ENCODE assay signal across 1 cellular context in the genomic region with DNA sequence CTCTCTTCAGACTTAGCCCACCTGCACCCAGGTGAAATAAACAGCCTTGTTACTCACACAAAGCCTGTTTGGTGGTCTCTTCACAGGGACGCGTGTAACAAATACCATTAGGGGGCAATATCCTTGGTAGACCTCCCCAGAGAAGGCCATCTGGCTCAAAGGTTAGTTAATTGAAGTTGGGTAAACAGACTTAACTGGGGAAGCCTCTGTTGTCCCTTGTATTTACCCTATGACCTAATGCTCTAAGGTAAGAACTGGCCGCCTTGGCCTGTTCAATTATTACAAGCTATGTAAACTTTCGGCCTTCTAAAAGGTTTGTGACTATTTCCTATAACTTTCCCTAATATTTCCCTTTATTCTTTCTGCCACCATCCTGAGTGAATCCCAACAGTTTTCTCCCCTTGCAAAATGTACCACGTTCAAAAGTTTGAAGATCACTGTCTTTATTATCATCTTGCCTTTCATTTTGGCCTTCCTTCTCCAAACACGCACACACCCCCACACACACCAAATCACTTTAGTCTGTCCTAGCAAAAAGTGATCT.
TF ChIP-seq lines count a peak whose summit lies in the region.

No MANE protein-coding gene starts in this region.

TF ChIP-seq in HepG2, 621 proteins besides CTCF, POLR2A, EP300 and RAD21 (continued from another document and continues in another):
- no peak for TF ChIP-seq ZNF619 (CRISPR knock-in tag; IDR thresholded peaks at IDR 0.05)
- TF ChIP-seq HIVEP1 (CRISPR knock-in tag; IDR thresholded peaks at IDR 0.05): no peak
- peak; percentile 38 for TF ChIP-seq CEBPG (CRISPR knock-in tag; IDR thresholded peaks at IDR 0.05)
- TF ChIP-seq, protein P1, sequence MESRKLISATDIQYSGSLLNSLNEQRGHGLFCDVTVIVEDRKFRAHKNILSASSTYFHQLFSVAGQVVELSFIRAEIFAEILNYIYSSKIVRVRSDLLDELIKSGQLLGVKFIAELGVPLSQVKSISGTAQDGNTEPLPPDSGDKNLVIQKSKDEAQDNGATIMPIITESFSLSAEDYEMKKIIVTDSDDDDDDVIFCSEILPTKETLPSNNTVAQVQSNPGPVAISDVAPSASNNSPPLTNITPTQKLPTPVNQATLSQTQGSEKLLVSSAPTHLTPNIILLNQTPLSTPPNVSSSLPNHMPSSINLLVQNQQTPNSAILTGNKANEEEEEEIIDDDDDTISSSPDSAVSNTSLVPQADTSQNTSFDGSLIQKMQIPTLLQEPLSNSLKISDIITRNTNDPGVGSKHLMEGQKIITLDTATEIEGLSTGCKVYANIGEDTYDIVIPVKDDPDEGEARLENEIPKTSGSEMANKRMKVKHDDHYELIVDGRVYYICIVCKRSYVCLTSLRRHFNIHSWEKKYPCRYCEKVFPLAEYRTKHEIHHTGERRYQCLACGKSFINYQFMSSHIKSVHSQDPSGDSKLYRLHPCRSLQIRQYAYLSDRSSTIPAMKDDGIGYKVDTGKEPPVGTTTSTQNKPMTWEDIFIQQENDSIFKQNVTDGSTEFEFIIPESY (CRISPR knock-in tag; IDR thresholded peaks at IDR 0.05): no peak
- no peak for TF ChIP-seq ZNF207 (IDR thresholded peaks at IDR 0.05; ENCODE audit: borderline replicate concordance)
- TF ChIP-seq, protein P2, sequence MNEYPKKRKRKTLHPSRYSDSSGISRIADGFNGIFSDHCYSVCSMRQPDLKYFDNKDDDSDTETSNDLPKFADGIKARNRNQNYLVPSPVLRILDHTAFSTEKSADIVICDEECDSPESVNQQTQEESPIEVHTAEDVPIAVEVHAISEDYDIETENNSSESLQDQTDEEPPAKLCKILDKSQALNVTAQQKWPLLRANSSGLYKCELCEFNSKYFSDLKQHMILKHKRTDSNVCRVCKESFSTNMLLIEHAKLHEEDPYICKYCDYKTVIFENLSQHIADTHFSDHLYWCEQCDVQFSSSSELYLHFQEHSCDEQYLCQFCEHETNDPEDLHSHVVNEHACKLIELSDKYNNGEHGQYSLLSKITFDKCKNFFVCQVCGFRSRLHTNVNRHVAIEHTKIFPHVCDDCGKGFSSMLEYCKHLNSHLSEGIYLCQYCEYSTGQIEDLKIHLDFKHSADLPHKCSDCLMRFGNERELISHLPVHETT (CRISPR knock-in tag; conservative IDR thresholded peaks at IDR 0.05): no peak
- TF ChIP-seq FOSL2 (CRISPR knock-in tag; IDR thresholded peaks at IDR 0.05): peak; percentile 49; the same call in 1 of the 2 replicates
- TF ChIP-seq ZNF468 (CRISPR knock-in tag; IDR thresholded peaks at IDR 0.05): no peak
- TF ChIP-seq RARA (CRISPR knock-in tag; IDR thresholded peaks at IDR 0.05): peak; percentile 86
- TF ChIP-seq, protein P3, sequence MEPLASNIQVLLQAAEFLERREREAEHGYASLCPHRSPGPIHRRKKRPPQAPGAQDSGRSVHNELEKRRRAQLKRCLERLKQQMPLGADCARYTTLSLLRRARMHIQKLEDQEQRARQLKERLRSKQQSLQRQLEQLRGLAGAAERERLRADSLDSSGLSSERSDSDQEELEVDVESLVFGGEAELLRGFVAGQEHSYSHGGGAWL (CRISPR knock-in tag; IDR thresholded peaks at IDR 0.05): no peak
- TF ChIP-seq NFATC3 (CRISPR knock-in tag; IDR thresholded peaks at IDR 0.05): no peak
- TF ChIP-seq, protein P4, sequence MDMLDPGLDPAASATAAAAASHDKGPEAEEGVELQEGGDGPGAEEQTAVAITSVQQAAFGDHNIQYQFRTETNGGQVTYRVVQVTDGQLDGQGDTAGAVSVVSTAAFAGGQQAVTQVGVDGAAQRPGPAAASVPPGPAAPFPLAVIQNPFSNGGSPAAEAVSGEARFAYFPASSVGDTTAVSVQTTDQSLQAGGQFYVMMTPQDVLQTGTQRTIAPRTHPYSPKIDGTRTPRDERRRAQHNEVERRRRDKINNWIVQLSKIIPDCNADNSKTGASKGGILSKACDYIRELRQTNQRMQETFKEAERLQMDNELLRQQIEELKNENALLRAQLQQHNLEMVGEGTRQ (IDR thresholded peaks at IDR 0.05; ENCODE audit: low read depth, low read length): no peak
- TF ChIP-seq, protein P4 (CRISPR knock-in tag; IDR thresholded peaks at IDR 0.05; ENCODE audit: borderline replicate concordance): no peak
- no peak for TF ChIP-seq ZKSCAN5 (CRISPR knock-in tag; IDR thresholded peaks at IDR 0.05)
- TF ChIP-seq PAF1 (CRISPR knock-in tag; IDR thresholded peaks at IDR 0.05): no peak
- TF ChIP-seq ZNF496 (CRISPR knock-in tag; IDR thresholded peaks at IDR 0.05; ENCODE audit: insufficient replicate concordance): no peak
- peak; percentile 95 for TF ChIP-seq PPARG (CRISPR knock-in tag; conservative IDR thresholded peaks at IDR 0.05)
- TF ChIP-seq, protein P5, sequence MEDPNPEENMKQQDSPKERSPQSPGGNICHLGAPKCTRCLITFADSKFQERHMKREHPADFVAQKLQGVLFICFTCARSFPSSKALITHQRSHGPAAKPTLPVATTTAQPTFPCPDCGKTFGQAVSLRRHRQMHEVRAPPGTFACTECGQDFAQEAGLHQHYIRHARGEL (CRISPR knock-in tag; IDR thresholded peaks at IDR 0.05): no peak
- peak; percentile 63; the same call in 1 of the 2 replicates for TF ChIP-seq FOXP1 (IDR thresholded peaks at IDR 0.05)
- peak; percentile 89 for TF ChIP-seq FOXP1 (CRISPR knock-in tag; IDR thresholded peaks at IDR 0.05)
- TF ChIP-seq SUZ12 (IDR thresholded peaks at IDR 0.05; ENCODE audit: low read depth, low read length): no peak
- no peak for TF ChIP-seq ZFP36 (IDR thresholded peaks at IDR 0.05; ENCODE audit: borderline replicate concordance, low read depth, low read length, partially characterized antibody)
- TF ChIP-seq, protein P6, sequence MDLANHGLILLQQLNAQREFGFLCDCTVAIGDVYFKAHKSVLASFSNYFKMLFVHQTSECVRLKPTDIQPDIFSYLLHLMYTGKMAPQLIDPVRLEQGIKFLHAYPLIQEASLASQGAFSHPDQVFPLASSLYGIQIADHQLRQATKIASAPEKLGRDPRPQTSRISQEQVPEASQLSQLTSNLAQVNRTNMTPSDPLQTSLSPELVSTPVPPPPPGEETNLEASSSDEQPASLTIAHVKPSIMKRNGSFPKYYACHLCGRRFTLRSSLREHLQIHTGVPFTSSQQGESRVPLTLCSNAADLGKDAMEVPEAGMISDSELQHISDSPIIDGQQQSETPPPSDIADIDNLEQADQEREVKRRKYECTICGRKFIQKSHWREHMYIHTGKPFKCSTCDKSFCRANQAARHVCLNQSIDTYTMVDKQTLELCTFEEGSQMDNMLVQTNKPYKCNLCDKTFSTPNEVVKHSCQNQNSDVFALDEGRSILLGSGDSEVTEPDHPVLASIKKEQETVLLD (CRISPR knock-in tag; IDR thresholded peaks at IDR 0.05; ENCODE audit: low read depth): no peak
- TF ChIP-seq ZNF703 (CRISPR knock-in tag; IDR thresholded peaks at IDR 0.05; ENCODE audit: borderline replicate concordance): no peak
- TF ChIP-seq, protein P7, sequence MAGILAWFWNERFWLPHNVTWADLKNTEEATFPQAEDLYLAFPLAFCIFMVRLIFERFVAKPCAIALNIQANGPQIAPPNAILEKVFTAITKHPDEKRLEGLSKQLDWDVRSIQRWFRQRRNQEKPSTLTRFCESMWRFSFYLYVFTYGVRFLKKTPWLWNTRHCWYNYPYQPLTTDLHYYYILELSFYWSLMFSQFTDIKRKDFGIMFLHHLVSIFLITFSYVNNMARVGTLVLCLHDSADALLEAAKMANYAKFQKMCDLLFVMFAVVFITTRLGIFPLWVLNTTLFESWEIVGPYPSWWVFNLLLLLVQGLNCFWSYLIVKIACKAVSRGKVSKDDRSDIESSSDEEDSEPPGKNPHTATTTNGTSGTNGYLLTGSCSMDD (CRISPR knock-in tag; IDR thresholded peaks at IDR 0.05): no peak
- TF ChIP-seq HCFC1 (IDR thresholded peaks at IDR 0.05; ENCODE audit: low read depth, low read length): no peak
- TF ChIP-seq ZNF549 (CRISPR knock-in tag; IDR thresholded peaks at IDR 0.05): no peak
- no peak for TF ChIP-seq CEBPB (IDR thresholded peaks at IDR 0.05; ENCODE audit: borderline replicate concordance, low read depth, low read length)
- TF ChIP-seq ZFP62 (CRISPR knock-in tag; IDR thresholded peaks at IDR 0.05): no peak
- no peak for TF ChIP-seq NKX3-1 (CRISPR knock-in tag; IDR thresholded peaks at IDR 0.05)
- 0 out of 2 replicates have a peak, but pooled peaks have one; percentile 39 for TF ChIP-seq SNAPC2 (CRISPR knock-in tag; IDR thresholded peaks at IDR 0.05)
- TF ChIP-seq, protein P8, sequence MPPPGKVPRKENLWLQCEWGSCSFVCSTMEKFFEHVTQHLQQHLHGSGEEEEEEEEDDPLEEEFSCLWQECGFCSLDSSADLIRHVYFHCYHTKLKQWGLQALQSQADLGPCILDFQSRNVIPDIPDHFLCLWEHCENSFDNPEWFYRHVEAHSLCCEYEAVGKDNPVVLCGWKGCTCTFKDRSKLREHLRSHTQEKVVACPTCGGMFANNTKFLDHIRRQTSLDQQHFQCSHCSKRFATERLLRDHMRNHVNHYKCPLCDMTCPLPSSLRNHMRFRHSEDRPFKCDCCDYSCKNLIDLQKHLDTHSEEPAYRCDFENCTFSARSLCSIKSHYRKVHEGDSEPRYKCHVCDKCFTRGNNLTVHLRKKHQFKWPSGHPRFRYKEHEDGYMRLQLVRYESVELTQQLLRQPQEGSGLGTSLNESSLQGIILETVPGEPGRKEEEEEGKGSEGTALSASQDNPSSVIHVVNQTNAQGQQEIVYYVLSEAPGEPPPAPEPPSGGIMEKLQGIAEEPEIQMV (CRISPR knock-in tag; IDR thresholded peaks at IDR 0.05; ENCODE audit: low read depth): no peak
- peak; percentile 62 for TF ChIP-seq DR1 (CRISPR knock-in tag; IDR thresholded peaks at IDR 0.05)
- TF ChIP-seq, protein P9, sequence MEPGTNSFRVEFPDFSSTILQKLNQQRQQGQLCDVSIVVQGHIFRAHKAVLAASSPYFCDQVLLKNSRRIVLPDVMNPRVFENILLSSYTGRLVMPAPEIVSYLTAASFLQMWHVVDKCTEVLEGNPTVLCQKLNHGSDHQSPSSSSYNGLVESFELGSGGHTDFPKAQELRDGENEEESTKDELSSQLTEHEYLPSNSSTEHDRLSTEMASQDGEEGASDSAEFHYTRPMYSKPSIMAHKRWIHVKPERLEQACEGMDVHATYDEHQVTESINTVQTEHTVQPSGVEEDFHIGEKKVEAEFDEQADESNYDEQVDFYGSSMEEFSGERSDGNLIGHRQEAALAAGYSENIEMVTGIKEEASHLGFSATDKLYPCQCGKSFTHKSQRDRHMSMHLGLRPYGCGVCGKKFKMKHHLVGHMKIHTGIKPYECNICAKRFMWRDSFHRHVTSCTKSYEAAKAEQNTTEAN (CRISPR knock-in tag; conservative IDR thresholded peaks at IDR 0.05): no peak
- TF ChIP-seq RBFOX2 (IDR thresholded peaks at IDR 0.05; ENCODE audit: low read depth, low read length): peak; percentile 80
- no peak for TF ChIP-seq TAF15 (IDR thresholded peaks at IDR 0.05; ENCODE audit: low read depth, low read length, poor library complexity, severe bottlenecking)
- TF ChIP-seq PCBP1 (IDR thresholded peaks at IDR 0.05; ENCODE audit: borderline replicate concordance, low read depth, low read length): no peak
- peak; percentile 85 for TF ChIP-seq HHEX (CRISPR knock-in tag; IDR thresholded peaks at IDR 0.05)
- TF ChIP-seq, protein P10, sequence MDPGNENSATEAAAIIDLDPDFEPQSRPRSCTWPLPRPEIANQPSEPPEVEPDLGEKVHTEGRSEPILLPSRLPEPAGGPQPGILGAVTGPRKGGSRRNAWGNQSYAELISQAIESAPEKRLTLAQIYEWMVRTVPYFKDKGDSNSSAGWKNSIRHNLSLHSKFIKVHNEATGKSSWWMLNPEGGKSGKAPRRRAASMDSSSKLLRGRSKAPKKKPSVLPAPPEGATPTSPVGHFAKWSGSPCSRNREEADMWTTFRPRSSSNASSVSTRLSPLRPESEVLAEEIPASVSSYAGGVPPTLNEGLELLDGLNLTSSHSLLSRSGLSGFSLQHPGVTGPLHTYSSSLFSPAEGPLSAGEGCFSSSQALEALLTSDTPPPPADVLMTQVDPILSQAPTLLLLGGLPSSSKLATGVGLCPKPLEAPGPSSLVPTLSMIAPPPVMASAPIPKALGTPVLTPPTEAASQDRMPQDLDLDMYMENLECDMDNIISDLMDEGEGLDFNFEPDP (CRISPR knock-in tag; conservative IDR thresholded peaks at IDR 0.05): no peak
- TF ChIP-seq IKZF4 (CRISPR knock-in tag; IDR thresholded peaks at IDR 0.05; ENCODE audit: borderline replicate concordance, low read depth, not compliant biosample characterization): no peak
- TF ChIP-seq ZNF850 (CRISPR knock-in tag; conservative IDR thresholded peaks at IDR 0.05): no peak
- TF ChIP-seq ZNF263 (CRISPR knock-in tag; IDR thresholded peaks at IDR 0.05): no peak
- TF ChIP-seq, protein P11, sequence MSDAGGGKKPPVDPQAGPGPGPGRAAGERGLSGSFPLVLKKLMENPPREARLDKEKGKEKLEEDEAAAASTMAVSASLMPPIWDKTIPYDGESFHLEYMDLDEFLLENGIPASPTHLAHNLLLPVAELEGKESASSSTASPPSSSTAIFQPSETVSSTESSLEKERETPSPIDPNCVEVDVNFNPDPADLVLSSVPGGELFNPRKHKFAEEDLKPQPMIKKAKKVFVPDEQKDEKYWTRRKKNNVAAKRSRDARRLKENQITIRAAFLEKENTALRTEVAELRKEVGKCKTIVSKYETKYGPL (CRISPR knock-in tag; IDR thresholded peaks at IDR 0.05): no peak
- TF ChIP-seq CREB1 (IDR thresholded peaks at IDR 0.05): no peak
- peak; percentile 69 for TF ChIP-seq CREB1 (CRISPR knock-in tag; IDR thresholded peaks at IDR 0.05)
- TF ChIP-seq IKZF1 (IDR thresholded peaks at IDR 0.05): no peak
- TF ChIP-seq, protein P12, sequence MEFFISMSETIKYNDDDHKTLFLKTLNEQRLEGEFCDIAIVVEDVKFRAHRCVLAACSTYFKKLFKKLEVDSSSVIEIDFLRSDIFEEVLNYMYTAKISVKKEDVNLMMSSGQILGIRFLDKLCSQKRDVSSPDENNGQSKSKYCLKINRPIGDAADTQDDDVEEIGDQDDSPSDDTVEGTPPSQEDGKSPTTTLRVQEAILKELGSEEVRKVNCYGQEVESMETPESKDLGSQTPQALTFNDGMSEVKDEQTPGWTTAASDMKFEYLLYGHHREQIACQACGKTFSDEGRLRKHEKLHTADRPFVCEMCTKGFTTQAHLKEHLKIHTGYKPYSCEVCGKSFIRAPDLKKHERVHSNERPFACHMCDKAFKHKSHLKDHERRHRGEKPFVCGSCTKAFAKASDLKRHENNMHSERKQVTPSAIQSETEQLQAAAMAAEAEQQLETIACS (CRISPR knock-in tag; IDR thresholded peaks at IDR 0.05): no peak
- peak; percentile 64; the same call in 1 of the 2 replicates for TF ChIP-seq TARDBP (CRISPR knock-in tag; IDR thresholded peaks at IDR 0.05)
- no peak for TF ChIP-seq AGO1 (IDR thresholded peaks at IDR 0.05; ENCODE audit: low read depth, low read length, poor library complexity, severe bottlenecking)
